In genomic region chr10:124653811-124654651, GRCh38 we compare ENCODE assay signal across 9 cellular contexts.
DNase-seq lines count a peak whose midpoint lies in the region; ATAC-seq and TF ChIP-seq lines count a peak whose summit lies in the region.
"Had no signal": no experiment of that assay in that cellular context is flagged by ENCODE, and none has a peak within 500 bp of the region (broad histone marks: within the 10 kb centered on the region; RNA-seq: fewer than 3 reads in every experiment).

No MANE protein-coding gene starts in this region.

- H3K4me1 ChIP-seq in GM23248 (ENCODE audit: insufficient read depth) = no peaks in the 10 kb centered on the region
- peaks cover 21 to 55% of the 10 kb centered on the region in 2 donors for H3K4me1 ChIP-seq in adrenal gland (replicated peaks in 1 of 2)
- H3K4me1 ChIP-seq in skeletal muscle tissue (ENCODE audit: control insufficient read depth in 3 of 3, insufficient read depth in 3 of 3, low read length in 3 of 3) = peaks cover 52 to 91% (median 57%) of the 10 kb centered on the region in 3 donors

- peaks cover 17% of the 10 kb centered on the region for H3K36me3 Mint-ChIP-seq in activated T-helper 1 cell treated with anti-CD3 and anti-CD28 coated beads, Interleukin-12 subunit alpha, Interleukin-12 subunit beta, Interleukin-2, Interleukin-4 antibody, amounts not matched to agents 30 ng/mL and 10 ng/mL and 1 ng/mL, durations not matched to agents 14 hours and 24 hours and 36 hours (ENCODE audit: low read depth)
- peaks cover 4% of the 10 kb centered on the region for H3K36me3 Mint-ChIP-seq in activated T-cell treated with anti-CD3 and anti-CD28 coated beads, Interleukin-2, amount 50 U/mL, for 4 hours (ENCODE audit: insufficient read depth)

- no peak overlapping the region for H3K4me3 Mint-ChIP-seq in activated T-helper 1 cell treated with anti-CD3 and anti-CD28 coated beads, Interleukin-12 subunit alpha, Interleukin-12 subunit beta, Interleukin-2, Interleukin-4 antibody, amounts not matched to agents 30 ng/mL and 10 ng/mL and 1 ng/mL, durations not matched to agents 14 hours and 24 hours and 36 hours
- H3K4me3 Mint-ChIP-seq in activated T-cell treated with anti-CD3 and anti-CD28 coated beads, Interleukin-2, amount 50 U/mL, for 4 hours = no peak overlapping the region
- H3K4me3 Mint-ChIP-seq: endodermal cell had no signal

- H3K27ac Mint-ChIP-seq in activated T-helper 1 cell treated with anti-CD3 and anti-CD28 coated beads, Interleukin-12 subunit alpha, Interleukin-12 subunit beta, Interleukin-2, Interleukin-4 antibody, amounts not matched to agents 30 ng/mL and 10 ng/mL and 1 ng/mL, durations not matched to agents 14 hours and 24 hours and 36 hours = no peak overlapping the region

- H3K79me2 ChIP-seq in GM23248 (ENCODE audit: insufficient read depth) = no peaks in the 10 kb centered on the region

- in situ Hi-C loops in GM23248 (cut with MboI) = no loop called here

- TF ChIP-seq POLR2A in adrenal gland (IDR thresholded peaks at IDR 0.05) = no peak

- no peaks in the 10 kb centered on the region for H4K20me1 ChIP-seq in GM23248 (ENCODE audit: insufficient read depth)

- no peak overlapping the region for H3K4me2 ChIP-seq in GM23248 (ENCODE audit: unreplicated experiment)

- H3K27me3 ChIP-seq in GM23248 (replicated peaks; ENCODE audit: insufficient read depth) (no peaks in the 10 kb centered on the region), adrenal gland (no peaks in the 10 kb centered on the region), skeletal muscle tissue (ENCODE audit: control insufficient read depth in 3 of 3, insufficient read depth in 3 of 3, low read length in 3 of 3) (no peaks in the 10 kb centered on the region)

- H3K36me3 ChIP-seq in GM23248 (ENCODE audit: low read depth) = no peaks in the 10 kb centered on the region
- H3K36me3 ChIP-seq in adrenal gland (replicated peaks in 1 of 2) = peaks cover 0 to 6% of the 10 kb centered on the region in 2 donors
- H3K36me3 ChIP-seq in skeletal muscle tissue (ENCODE audit: control insufficient read depth in 3 of 3, insufficient read depth in 3 of 3, low read length in 3 of 3) = peaks cover 0 to 5% (median 0%) of the 10 kb centered on the region in 3 donors

- peak; percentile 5 to 23 for ATAC-seq in left cardiac atrium
- ATAC-seq in activated T-cell treated with anti-CD3 and anti-CD28 coated beads, Interleukin-2, amount 50 U/mL, for 4 hours = no peak
- ATAC-seq in GM19463 (IDR thresholded peaks at IDR 0.05; ENCODE audit: unreplicated experiment) = no peak

- H3K27me3 Mint-ChIP-seq in activated T-helper 1 cell treated with anti-CD3 and anti-CD28 coated beads, Interleukin-12 subunit alpha, Interleukin-12 subunit beta, Interleukin-2, Interleukin-4 antibody, amounts not matched to agents 30 ng/mL and 10 ng/mL and 1 ng/mL, durations not matched to agents 14 hours and 24 hours and 36 hours (ENCODE audit: insufficient read depth) = no peaks in the 10 kb centered on the region
- H3K27me3 Mint-ChIP-seq in activated T-cell treated with anti-CD3 and anti-CD28 coated beads, Interleukin-2, amount 50 U/mL, for 4 hours (ENCODE audit: low read depth) = no peaks in the 10 kb centered on the region

- peaks cover 73% of the 10 kb centered on the region for H3K4me1 Mint-ChIP-seq in activated T-helper 1 cell treated with anti-CD3 and anti-CD28 coated beads, Interleukin-12 subunit alpha, Interleukin-12 subunit beta, Interleukin-2, Interleukin-4 antibody, amounts not matched to agents 30 ng/mL and 10 ng/mL and 1 ng/mL, durations not matched to agents 14 hours and 24 hours and 36 hours (ENCODE audit: low read depth)
- H3K4me1 Mint-ChIP-seq in activated T-cell treated with anti-CD3 and anti-CD28 coated beads, Interleukin-2, amount 50 U/mL, for 4 hours (ENCODE audit: low read depth) = peaks cover 92% of the 10 kb centered on the region

- no peak overlapping the region for H2AFZ ChIP-seq in GM23248

- WGBS in GM23248 (ENCODE audit: low coverage in 1 of 2, low lambda C conversion rate in 2 of 2, missing lambda C conversion rate in 2 of 2), 2 experiments = 67% methylated on average over 17 of the region's 17 CpGs
- WGBS in adrenal gland, 4 donors = 64 to 86% (median 72%) methylated on average over 11 to 17 of the region's 17 CpGs

- H3K9me3 ChIP-seq in GM23248 (ENCODE audit: low read depth) = no peaks in the 10 kb centered on the region
- H3K9me3 ChIP-seq in adrenal gland (replicated peaks in 1 of 3) = no peaks in the 10 kb centered on the region
- H3K9me3 ChIP-seq in skeletal muscle tissue (ENCODE audit: control insufficient read depth in 3 of 3, low read length in 3 of 3) = no peaks in the 10 kb centered on the region

- no peaks in the 10 kb centered on the region for H3K9me3 Mint-ChIP-seq in activated T-helper 1 cell treated with anti-CD3 and anti-CD28 coated beads, Interleukin-12 subunit alpha, Interleukin-12 subunit beta, Interleukin-2, Interleukin-4 antibody, amounts not matched to agents 30 ng/mL and 10 ng/mL and 1 ng/mL, durations not matched to agents 14 hours and 24 hours and 36 hours
- H3K9me3 Mint-ChIP-seq in activated T-cell treated with anti-CD3 and anti-CD28 coated beads, Interleukin-2, amount 50 U/mL, for 4 hours = no peaks in the 10 kb centered on the region
- H3K9me3 Mint-ChIP-seq: endodermal cell had no signal

- no peak for TF ChIP-seq CTCF in adrenal gland (IDR thresholded peaks at IDR 0.05)

- H3K9me2 ChIP-seq in GM23248 (ENCODE audit: insufficient read depth) = no peaks in the 10 kb centered on the region

- intact Hi-C loops in adrenal gland (cut with DNase I) (no loop called here), left cardiac atrium (cut with DNase I) (no loop called here)
- intact Hi-C loops in activated T-helper 1 cell treated with anti-CD3 and anti-CD28 coated beads, Interleukin-12 subunit alpha, Interleukin-12 subunit beta, Interleukin-2, Interleukin-4 antibody, amounts not matched to agents 30 ng/mL and 10 ng/mL and 1 ng/mL, durations not matched to agents 14 hours and 24 hours and 36 hours (cut with micrococcal nuclease) = no loop called here

- DNase-seq in GM23248 (peak; percentile 36), adrenal gland (peak in 5 of 7 donors; percentile 44 to 70 (median 61)), left cardiac atrium (no peak), NCI-H1048 (lab: John Stamatoyannopoulos, UW) (no peak)
- no peak for DNase-seq in activated T-helper 1 cell treated with anti-CD3 and anti-CD28 coated beads, Interleukin-12 subunit alpha, Interleukin-12 subunit beta, Interleukin-2, Interleukin-4 antibody, amounts not matched to agents 30 ng/mL and 10 ng/mL and 1 ng/mL, durations not matched to agents 14 hours and 24 hours and 36 hours (ENCODE audit: low spot score)
- no peak for DNase-seq in activated T-cell treated with anti-CD3 and anti-CD28 coated beads, Interleukin-2, amount 50 U/mL, for 4 hours
- DNase-seq: endodermal cell had no signal

- H3K27ac ChIP-seq in GM23248 = 0 out of 2 replicates have a peak overlapping the region, but pooled peaks have one; percentile 15
- peak overlapping the region in 4 of 5 donors; percentile 17 to 87 (median 72) for H3K27ac ChIP-seq in adrenal gland
- peak overlapping the region; percentile 69 for H3K27ac ChIP-seq in skeletal muscle tissue (ENCODE audit: low read depth, low read length)

- H3K9ac ChIP-seq in GM23248 = no peak overlapping the region
- H3K9ac ChIP-seq in skeletal muscle tissue (ENCODE audit: low read depth in 1 of 3, low read length in 3 of 3) = no peak overlapping the region

- H3K4me3 ChIP-seq in GM23248 = no peak overlapping the region
- no peak overlapping the region for H3K4me3 ChIP-seq in adrenal gland
- no peak overlapping the region for H3K4me3 ChIP-seq in skeletal muscle tissue (ENCODE audit: low read length in 3 of 3)

- no peaks in the 10 kb centered on the region for H3F3A ChIP-seq in GM23248 (ENCODE audit: insufficient read depth)

Comparison
In these comparisons a context has a peak if more than half of its experiments do, and no peak if none do; other contexts are left out.
1. DNase-seq: peak in GM23248 (single experiment) and adrenal gland (5 of 7); none in left cardiac atrium (single experiment), NCI-H1048 (single experiment), activated T-helper 1 cell treated with anti-CD3 and anti-CD28 coated beads, Interleukin-12 subunit alpha, Interleukin-12 subunit beta, Interleukin-2, Interleukin-4 antibody, amounts not matched to agents 30 ng/mL and 10 ng/mL and 1 ng/mL, durations not matched to agents 14 hours and 24 hours and 36 hours (single experiment) and activated T-cell treated with anti-CD3 and anti-CD28 coated beads, Interleukin-2, amount 50 U/mL, for 4 hours (single experiment).
2. H3K27ac ChIP-seq: peak in every context shown above with its lines; median percentile 72 in adrenal gland; 69 in skeletal muscle tissue; 15 in GM23248.
3. ATAC-seq: peak in left cardiac atrium (2 of 2); none in activated T-cell treated with anti-CD3 and anti-CD28 coated beads, Interleukin-2, amount 50 U/mL, for 4 hours (0 of 2) and GM19463 (single experiment).